Comparison of ENCODE assay signal across 8 cellular contexts in genomic region chr11:69497221-69497787, GRCh38. TPM values are rescaled to one million over a fixed set of nuclear protein-coding genes. Genes with fewer than 3 reads are reported as not detected.
DNase-seq lines count a peak whose midpoint lies in the region; ATAC-seq and TF ChIP-seq lines count a peak whose summit lies in the region.

No MANE protein-coding gene starts in this region.

- no peaks in the 10 kb centered on the region for H3K4me1 Mint-ChIP-seq in activated CD8-positive, alpha-beta T cell treated with anti-CD3 and anti-CD28 coated beads, Interleukin-2, amount 10 ng/mL, durations not matched to agents 7 days and 5 days (ENCODE audit: low read depth)

- TF ChIP-seq POLR2A in vagina (IDR thresholded peaks at IDR 0.05), result no peak

- peaks cover 36% of the 10 kb centered on the region for H3K4me1 ChIP-seq in mesodermal cell (ENCODE audit: control insufficient read depth, insufficient read depth, low read length, poor library complexity, severe bottlenecking)
- H3K4me1 ChIP-seq in vagina, result peaks cover 25% of the 10 kb centered on the region

- no peaks in the 10 kb centered on the region for H3K36me3 Mint-ChIP-seq in activated CD8-positive, alpha-beta T cell treated with anti-CD3 and anti-CD28 coated beads, Interleukin-2, amount 10 ng/mL, durations not matched to agents 7 days and 5 days (ENCODE audit: low read depth)

- H3K4me3 Mint-ChIP-seq in activated CD8-positive, alpha-beta T cell treated with anti-CD3 and anti-CD28 coated beads, Interleukin-2, amount 10 ng/mL, durations not matched to agents 7 days and 5 days, result no peak overlapping the region

- no peak for ATAC-seq in activated CD8-positive, alpha-beta T cell treated with anti-CD3 and anti-CD28 coated beads, Interleukin-2, amount 10 ng/mL, durations not matched to agents 7 days and 5 days

- no peaks in the 10 kb centered on the region for H3K27me3 ChIP-seq in vagina

- TF ChIP-seq CTCF in epithelial cell of esophagus (IDR thresholded peaks at IDR 0.05; ENCODE audit: insufficient read depth, low read depth, low read length, missing control alignments) (no peak), vagina (IDR thresholded peaks at IDR 0.05) (no peak)

- H3K27ac ChIP-seq in mesodermal cell (ENCODE audit: low read depth, low read length, severe bottlenecking), result peak overlapping the region; percentile 82
- peak overlapping the region; percentile 60 for H3K27ac ChIP-seq in vagina

- DNase-seq in NCI-H460 (ENCODE audit: extremely low read depth, low read depth) (peak; percentile 2), epithelial cell of esophagus (ENCODE audit: low read depth) (peak; percentile 55), vagina (ENCODE audit: extremely low spot score in 2 of 2) (no peak), NCI-H526 (lab: John Stamatoyannopoulos, UW) (no peak), NCI-H446 (lab: John Stamatoyannopoulos, UW) (no peak), NAMALWA (ENCODE audit: low spot score) (no peak)
- DNase-seq in activated CD8-positive, alpha-beta T cell treated with anti-CD3 and anti-CD28 coated beads, Interleukin-2, amount 10 ng/mL, durations not matched to agents 7 days and 5 days, result no peak

- H3K4me3 ChIP-seq in epithelial cell of esophagus (ENCODE audit: low read length) (no peak overlapping the region), mesodermal cell (ENCODE audit: extremely low read depth, insufficient read depth, low read length, poor library complexity, severe bottlenecking) (no peak overlapping the region), vagina (no peak overlapping the region)

- H3K36me3 ChIP-seq in mesodermal cell (ENCODE audit: control insufficient read depth, insufficient read depth, low read length) (no peaks in the 10 kb centered on the region), vagina (no peaks in the 10 kb centered on the region)

- intact Hi-C loops in vagina (cut with DNase I), result no loop called here

- H3K27me3 Mint-ChIP-seq in activated CD8-positive, alpha-beta T cell treated with anti-CD3 and anti-CD28 coated beads, Interleukin-2, amount 10 ng/mL, durations not matched to agents 7 days and 5 days (ENCODE audit: low read depth), result no peaks in the 10 kb centered on the region

- no peaks in the 10 kb centered on the region for H3K9me3 ChIP-seq in mesodermal cell (ENCODE audit: control insufficient read depth, low read length)
- H3K9me3 ChIP-seq in vagina, result no peaks in the 10 kb centered on the region

- H3K27ac Mint-ChIP-seq in activated CD8-positive, alpha-beta T cell treated with anti-CD3 and anti-CD28 coated beads, Interleukin-2, amount 10 ng/mL, durations not matched to agents 7 days and 5 days, result no peak overlapping the region

- CTCF ChIA-PET in activated CD8-positive, alpha-beta T cell treated with anti-CD3 and anti-CD28 coated beads, Interleukin-2, amount 10 ng/mL, durations not matched to agents 7 days and 5 days (lab: Charles Lee), result no interaction called here

- POLR2A ChIA-PET in activated CD8-positive, alpha-beta T cell treated with anti-CD3 and anti-CD28 coated beads, Interleukin-2, amount 10 ng/mL, durations not matched to agents 7 days and 5 days (lab: Charles Lee), result no interaction called here

- H3K9me3 Mint-ChIP-seq in activated CD8-positive, alpha-beta T cell treated with anti-CD3 and anti-CD28 coated beads, Interleukin-2, amount 10 ng/mL, durations not matched to agents 7 days and 5 days (ENCODE audit: insufficient read depth), result no peaks in the 10 kb centered on the region

- WGBS in mesodermal cell (ENCODE audit: insufficient coverage in 2 of 2), 2 experiments, result 56 to 59% methylated on average over 11 to 12 of the region's 19 CpGs

RNA-seq across cellular contexts. Expression of gene LINC01488, which starts 15.8 kb away (rescaled TPM):
- not detected in 2 replicates for total RNA-seq in NCI-H460 (2014; rRNA removed; shearing (Covaris generic))
- polyA plus RNA-seq in NCI-H460 (2014; cell fraction: nucleus; rRNA removed), result not detected in 2 replicates
- polyA plus RNA-seq in mesodermal cell (2013, experiment 1 of 2), result not detected
- polyA plus RNA-seq in mesodermal cell (2013, experiment 2 of 2), result not detected
- total RNA-seq in vagina, result not detected
- total RNA-seq in activated CD8-positive, alpha-beta T cell treated with anti-CD3 and anti-CD28 coated beads, Interleukin-2, amount 10 ng/mL, durations not matched to agents 7 days and 5 days, result not detected

Comparison
In these comparisons a context has a peak if more than half of its experiments do, and no peak if none do; other contexts are left out.
1. DNase-seq: peak in NCI-H460 (single experiment) and epithelial cell of esophagus (single experiment); none in vagina (0 of 2), NCI-H526 (0 of 2), NCI-H446 (0 of 2), activated CD8-positive, alpha-beta T cell treated with anti-CD3 and anti-CD28 coated beads, Interleukin-2, amount 10 ng/mL, durations not matched to agents 7 days and 5 days (single experiment) and NAMALWA (single experiment).